ENCODE assay signal across 10 cellular contexts in the genomic region with DNA sequence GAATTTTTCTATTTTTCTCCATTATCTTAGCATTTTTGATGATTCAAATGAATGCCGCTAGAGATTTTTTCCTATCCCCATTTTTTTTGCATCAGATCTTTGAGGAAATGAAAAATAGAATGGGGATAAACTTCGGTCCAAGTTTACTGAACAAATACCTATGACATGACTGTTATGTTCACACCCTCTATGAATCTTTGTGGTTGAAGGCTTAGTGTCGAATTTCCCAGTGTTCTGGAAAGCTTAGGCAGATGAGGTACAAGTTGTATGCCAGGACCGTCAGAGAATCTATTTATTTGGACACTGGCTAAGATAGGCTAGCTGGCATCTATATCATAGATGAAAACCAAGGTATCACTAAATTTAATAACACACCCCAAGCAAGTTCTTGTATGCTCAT.
DNase-seq lines count a peak whose midpoint lies in the region; ATAC-seq, FAIRE-seq and TF ChIP-seq lines count a peak whose summit lies in the region.
"Had no signal": no experiment of that assay in that cellular context is flagged by ENCODE, and none has a peak within 500 bp of the region (broad histone marks: within the 10 kb centered on the region; RNA-seq: fewer than 3 reads in every experiment).

No MANE protein-coding gene starts in this region.

- ATAC-seq in sciatic nerve (peak; percentile 58), HG03565 (IDR thresholded peaks at IDR 0.05; ENCODE audit: unreplicated experiment) (no peak)

- TF ChIP-seq CTCF in epithelial cell of esophagus (IDR thresholded peaks at IDR 0.05; ENCODE audit: insufficient read depth, low read depth, low read length, missing control alignments): no peak

- DNase-seq in GM03348 (ENCODE audit: low spot score) (peak; percentile 67), RCC 7860 (ENCODE audit: low spot score) (peak; percentile 76), epithelial cell of esophagus (ENCODE audit: low read depth) (peak; percentile 87), sciatic nerve (ENCODE audit: low spot score) (no peak), NCI-H82 treated with DMSO at 0.1 percent for 48 hours (lab: John Stamatoyannopoulos, UW; ENCODE audit: unreplicated experiment) (no peak), OCI-M2 (lab: John Stamatoyannopoulos, UW; ENCODE audit: unreplicated experiment) (no peak)
- DNase-seq in stimulated activated CD8-positive, alpha-beta memory T cell treated with anti-CD3 and anti-CD28 coated beads, Interleukin-4, amount 100 ng/mL, for 48 hours: no peak
- DNase-seq: DMS 273 treated with DMSO at 0.1 percent for 48 hours, hippocampal formation had no signal

- intact Hi-C loops in sciatic nerve (cut with DNase I): no loop called here

- FAIRE-seq in RCC 7860 (lab: Jason Lieb, UNC): peak; percentile 81

- no peak overlapping the region for H3K4me3 ChIP-seq in epithelial cell of esophagus (ENCODE audit: low read length)

Comparison
In these comparisons a context has a peak if more than half of its experiments do, and no peak if none do; other contexts are left out.
1. DNase-seq: peak in GM03348 (single experiment), RCC 7860 (single experiment) and epithelial cell of esophagus (single experiment); none in sciatic nerve (single experiment), NCI-H82 treated with DMSO at 0.1 percent for 48 hours (single experiment), stimulated activated CD8-positive, alpha-beta memory T cell treated with anti-CD3 and anti-CD28 coated beads, Interleukin-4, amount 100 ng/mL, for 48 hours (single experiment) and OCI-M2 (single experiment).